Comparison of ENCODE assay signal across 2 cellular contexts in genomic region chr4:17562157-17562556, GRCh38.
TF ChIP-seq lines count a peak whose summit lies in the region.

No MANE protein-coding gene starts in this region.

TF ChIP-seq in SK-N-SH, 30 proteins besides CTCF, POLR2A, EP300 and RAD21:
- no peak for TF ChIP-seq REST (IDR thresholded peaks at IDR 0.05; ENCODE audit: low read depth, low read length)
- no peak for TF ChIP-seq MXI1 (IDR thresholded peaks at IDR 0.05; ENCODE audit: low read depth, low read length)
- TF ChIP-seq GATA2 (CRISPR knock-in tag; IDR thresholded peaks at IDR 0.05) = no peak
- no peak for TF ChIP-seq SMC3 (IDR thresholded peaks at IDR 0.05; ENCODE audit: low read depth, low read length)
- TF ChIP-seq FOSL2 (IDR thresholded peaks at IDR 0.05; ENCODE audit: borderline replicate concordance, low read depth) = no peak
- TF ChIP-seq, protein P1, sequence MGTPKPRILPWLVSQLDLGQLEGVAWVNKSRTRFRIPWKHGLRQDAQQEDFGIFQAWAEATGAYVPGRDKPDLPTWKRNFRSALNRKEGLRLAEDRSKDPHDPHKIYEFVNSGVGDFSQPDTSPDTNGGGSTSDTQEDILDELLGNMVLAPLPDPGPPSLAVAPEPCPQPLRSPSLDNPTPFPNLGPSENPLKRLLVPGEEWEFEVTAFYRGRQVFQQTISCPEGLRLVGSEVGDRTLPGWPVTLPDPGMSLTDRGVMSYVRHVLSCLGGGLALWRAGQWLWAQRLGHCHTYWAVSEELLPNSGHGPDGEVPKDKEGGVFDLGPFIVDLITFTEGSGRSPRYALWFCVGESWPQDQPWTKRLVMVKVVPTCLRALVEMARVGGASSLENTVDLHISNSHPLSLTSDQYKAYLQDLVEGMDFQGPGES (IDR thresholded peaks at IDR 0.05; ENCODE audit: low read depth, low read length) = no peak
- no peak for TF ChIP-seq MEF2A (IDR thresholded peaks at IDR 0.05; ENCODE audit: borderline replicate concordance, low read depth)
- no peak for TF ChIP-seq FOXM1 (IDR thresholded peaks at IDR 0.05; ENCODE audit: low read depth)
- no peak for TF ChIP-seq NFIC (IDR thresholded peaks at IDR 0.05; ENCODE audit: borderline replicate concordance)
- no peak for TF ChIP-seq TEAD4 (IDR thresholded peaks at IDR 0.05; ENCODE audit: borderline replicate concordance, insufficient read depth)
- no peak for TF ChIP-seq RCOR1 (IDR thresholded peaks at IDR 0.05; ENCODE audit: low read length)
- no peak for TF ChIP-seq TCF12 (IDR thresholded peaks at IDR 0.05)
- TF ChIP-seq JUND (IDR thresholded peaks at IDR 0.05) = no peak
- TF ChIP-seq POLR2AphosphoS5 (IDR thresholded peaks at IDR 0.05; ENCODE audit: low read depth, low read length) = no peak

TF ChIP-seq in HepG2, 621 proteins besides CTCF, POLR2A, EP300 and RAD21:
- TF ChIP-seq ZNF343 (CRISPR knock-in tag; IDR thresholded peaks at IDR 0.05) = no peak
- peak; percentile 68; the same call in 1 of the 2 replicates for TF ChIP-seq ZBTB33 (CRISPR knock-in tag; IDR thresholded peaks at IDR 0.05)
- TF ChIP-seq LRRFIP1 (CRISPR knock-in tag; conservative IDR thresholded peaks at IDR 0.05) = no peak
- TF ChIP-seq AHDC1 (CRISPR knock-in tag; IDR thresholded peaks at IDR 0.05; ENCODE audit: borderline replicate concordance) = 0 out of 2 replicates have a peak, but pooled peaks have one; percentile 23
- TF ChIP-seq STAG1 (CRISPR knock-in tag; IDR thresholded peaks at IDR 0.05) = peak; percentile 53
- TF ChIP-seq ZNF264 (CRISPR knock-in tag; IDR thresholded peaks at IDR 0.05) = no peak
- TF ChIP-seq PREB (CRISPR knock-in tag; IDR thresholded peaks at IDR 0.05) = no peak
- TF ChIP-seq ZNF331 (CRISPR knock-in tag; IDR thresholded peaks at IDR 0.05) = 0 out of 2 replicates have a peak, but pooled peaks have one; percentile 17
- no peak for TF ChIP-seq WIZ (CRISPR knock-in tag; IDR thresholded peaks at IDR 0.05)
- TF ChIP-seq HNF4A (CRISPR knock-in tag; IDR thresholded peaks at IDR 0.05) = peak; percentile 10; the same call in 1 of the 2 replicates
- no peak for TF ChIP-seq THYN1 (CRISPR knock-in tag; IDR thresholded peaks at IDR 0.05; ENCODE audit: borderline replicate concordance, low read depth)
- TF ChIP-seq ELF4 (CRISPR knock-in tag; IDR thresholded peaks at IDR 0.05; ENCODE audit: borderline replicate concordance) = no peak
- TF ChIP-seq HMG20A (CRISPR knock-in tag; IDR thresholded peaks at IDR 0.05; ENCODE audit: borderline replicate concordance) = no peak
- no peak for TF ChIP-seq ZNF138 (CRISPR knock-in tag; IDR thresholded peaks at IDR 0.05; ENCODE audit: low read depth)
- no peak for TF ChIP-seq ZNF607 (CRISPR knock-in tag; IDR thresholded peaks at IDR 0.05; ENCODE audit: borderline replicate concordance)
- peak; percentile 19; the same call in 1 of the 2 replicates for TF ChIP-seq ARID4A (CRISPR knock-in tag; IDR thresholded peaks at IDR 0.05; ENCODE audit: borderline replicate concordance)
